ENCODE assay signal across 11 cellular contexts in genomic region chr4:108622828-108623227, GRCh38. TPM values are rescaled to one million over a fixed set of nuclear protein-coding genes. Genes with fewer than 3 reads are reported as not detected.
DNase-seq lines count a peak whose midpoint lies in the region; ATAC-seq and TF ChIP-seq lines count a peak whose summit lies in the region.
"Had no signal": no experiment of that assay in that cellular context is flagged by ENCODE, and none has a peak within 500 bp of the region (broad histone marks: within the 10 kb centered on the region; RNA-seq: fewer than 3 reads in every experiment).

No MANE protein-coding gene starts in this region.

- H3K36me3 ChIP-seq in breast epithelium: no peaks in the 10 kb centered on the region
- H3K36me3 ChIP-seq in SU-DHL-6 (ENCODE audit: low read length): peaks cover 18% of the 10 kb centered on the region

- H3K9me3 Mint-ChIP-seq in MCF 10A (ENCODE audit: unreplicated experiment) (no peaks in the 10 kb centered on the region), type B pancreatic cell (no peaks in the 10 kb centered on the region)

- no peak overlapping the region for H2AFZ ChIP-seq in SU-DHL-6 (ENCODE audit: low read depth, low read length, severe bottlenecking)

- no peak for TF ChIP-seq CTCF in MCF 10A (IDR thresholded peaks at IDR 0.05; ENCODE audit: unreplicated experiment)
- no peak for TF ChIP-seq CTCF in breast epithelium (IDR thresholded peaks at IDR 0.05)
- TF ChIP-seq CTCF in SU-DHL-6 (IDR thresholded peaks at IDR 0.05; ENCODE audit: insufficient read depth, low read length, poor library complexity, severe bottlenecking): no peak
- TF ChIP-seq CTCF in fibroblast of the aortic adventitia (IDR thresholded peaks at IDR 0.05; ENCODE audit: insufficient read depth, low read length): no peak
- TF ChIP-seq CTCF in type B pancreatic cell (conservative IDR thresholded peaks at IDR 0.05): no peak

- no TSS peak for BruUV-seq in MCF 10A (replicated peaks; lab: Mats Ljungman, UMichigan)

- H3K79me2 ChIP-seq in SU-DHL-6 (ENCODE audit: insufficient read depth, low read length): peaks cover 51% of the 10 kb centered on the region

- H3K4me2 ChIP-seq in SU-DHL-6 (ENCODE audit: low read depth, low read length, poor library complexity, severe bottlenecking): peak overlapping the region; percentile 71

- peaks cover 0 to 14% of the 10 kb centered on the region in 2 donors for H3K4me1 ChIP-seq in breast epithelium

- POLR2A ChIA-PET in MCF 10A (lab: Yijun Ruan, JAX): interaction anchor here (0.6 to 3.3 kb wide), 5 partner anchors 9 to 694 kb away, joined by 3 to 20 read pairs (median 3); partner anchors contain the start of gene OSTC

- TF ChIP-seq POLR2A in breast epithelium (IDR thresholded peaks at IDR 0.05): no peak

- H3K9ac ChIP-seq in SU-DHL-6 (ENCODE audit: low read length): no peak overlapping the region

- H3K9me2 ChIP-seq in SU-DHL-6 (replicated peaks; ENCODE audit: insufficient read depth, low read length): no peaks in the 10 kb centered on the region

- peak overlapping the region; percentile 70 for H3K27ac Mint-ChIP-seq in MCF 10A (ENCODE audit: low read depth, unreplicated experiment)
- H3K27ac Mint-ChIP-seq in type B pancreatic cell: no peak overlapping the region

- CTCF ChIA-PET in MCF 10A (lab: Yijun Ruan, JAX): no interaction called here

- H3K4me3 ChIP-seq in breast epithelium (no peak overlapping the region), SU-DHL-6 (ENCODE audit: insufficient read depth, low read length, poor library complexity, severe bottlenecking) (no peak overlapping the region), fibroblast of the aortic adventitia (ENCODE audit: low read depth, low read length) (peak overlapping the region; percentile 22)

- H3K27ac ChIP-seq in breast epithelium: no peak overlapping the region
- no peak overlapping the region for H3K27ac ChIP-seq in SU-DHL-6 (ENCODE audit: low read depth, low read length)
- H3K27ac ChIP-seq: lower lobe of right lung had no signal

- no peak for ATAC-seq in GM18861 (IDR thresholded peaks at IDR 0.05; ENCODE audit: unreplicated experiment)
- ATAC-seq in HG03159 (IDR thresholded peaks at IDR 0.05; ENCODE audit: unreplicated experiment): no peak
- no peak for ATAC-seq in esophagus mucosa
- ATAC-seq: lower lobe of right lung had no signal

- 0 out of 2 replicates have a peak, but pooled peaks cover 7% of the 10 kb centered on the region for H4K20me1 ChIP-seq in SU-DHL-6 (ENCODE audit: low read depth, low read length)

- no peaks in the 10 kb centered on the region for H3K27me3 Mint-ChIP-seq in MCF 10A (ENCODE audit: insufficient read depth, unreplicated experiment)
- no peaks in the 10 kb centered on the region for H3K27me3 Mint-ChIP-seq in type B pancreatic cell

- intact Hi-C loops in MCF 10A (cut with micrococcal nuclease): loop anchor here (5.0 kb wide), 1 partner anchor 606 kb away; no protein-coding TSS in a partner anchor
- intact Hi-C loops in breast epithelium (cut with DNase I; ENCODE audit: low total_unique reads): no loop called here

- H3K36me3 Mint-ChIP-seq in MCF 10A (ENCODE audit: insufficient read depth, unreplicated experiment) (peaks cover 73% of the 10 kb centered on the region), type B pancreatic cell (peaks cover 40% of the 10 kb centered on the region)

- no peaks in the 10 kb centered on the region for H3F3A ChIP-seq in SU-DHL-6 (ENCODE audit: insufficient read depth)

- H3K4me1 Mint-ChIP-seq in MCF 10A (ENCODE audit: insufficient read depth, unreplicated experiment) (peaks cover 32% of the 10 kb centered on the region), type B pancreatic cell (ENCODE audit: unreplicated experiment) (peaks cover 20% of the 10 kb centered on the region)

- H3K4me3 Mint-ChIP-seq in MCF 10A (ENCODE audit: unreplicated experiment): peak overlapping the region; percentile 97
- peak overlapping the region; percentile 95 for H3K4me3 Mint-ChIP-seq in type B pancreatic cell

- DNase-seq in MCF 10A (ENCODE audit: unreplicated experiment) (no peak), breast epithelium (ENCODE audit: low spot score in 2 of 2) (no peak), fibroblast of the aortic adventitia (ENCODE audit: low read depth) (no peak), type B pancreatic cell (ENCODE audit: extremely low spot score, unreplicated experiment) (no peak)
- DNase-seq: central memory CD4-positive, alpha-beta T cell; foreskin melanocyte; lower lobe of right lung had no signal

- H3K27me3 ChIP-seq in breast epithelium (no peaks in the 10 kb centered on the region), SU-DHL-6 (ENCODE audit: low read length) (no peaks in the 10 kb centered on the region)

- H3K9me3 ChIP-seq in breast epithelium: no peaks in the 10 kb centered on the region
- H3K9me3 ChIP-seq in SU-DHL-6 (ENCODE audit: insufficient read depth, low read length): no peaks in the 10 kb centered on the region
- H3K9me3 ChIP-seq: lower lobe of right lung had no signal

RNA-seq across cellular contexts. Expression of gene RPL34, which starts 2.5 kb away (rescaled TPM):
- total RNA-seq in MCF 10A (2022) (1,508 and 1,646 TPM in 2 replicates), breast epithelium (1,000 to 10,000 TPM in 2 of 3 donors, 100 to 1,000 TPM in 1; 907 to 1,723 (median 1,620) TPM), fibroblast of the aortic adventitia (ENCODE audit: low replicate concordance) (1,226 and 1,235 TPM in 2 replicates), type B pancreatic cell (ENCODE audit: low replicate concordance) (1,454 and 1,551 TPM in 2 replicates), esophagus mucosa (1,021 TPM)

RNA-seq across cellular contexts. Expression of gene OSTC, which starts 27.6 kb away (rescaled TPM):
- 175 and 214 TPM in 2 replicates for total RNA-seq in MCF 10A (2022)
- 10 to 100 TPM; 53.4 to 84.6 (median 63.1) TPM for total RNA-seq in breast epithelium
- 186 and 331 TPM in 2 replicates for total RNA-seq in fibroblast of the aortic adventitia (ENCODE audit: low replicate concordance)
- 158 and 166 TPM in 2 replicates for total RNA-seq in type B pancreatic cell (ENCODE audit: low replicate concordance)
- total RNA-seq in esophagus mucosa: 60.2 TPM
